In genomic region chr18:61334491-61334850, GRCh38 we compare ENCODE assay signal across 10 cellular contexts. TPM values are rescaled to one million over a fixed set of nuclear protein-coding genes. Genes with fewer than 3 reads are reported as not detected.
DNase-seq lines count a peak whose midpoint lies in the region; ATAC-seq and TF ChIP-seq lines count a peak whose summit lies in the region.
"Had no signal": no experiment of that assay in that cellular context is flagged by ENCODE, and none has a peak within 500 bp of the region (broad histone marks: within the 10 kb centered on the region; RNA-seq: fewer than 3 reads in every experiment).

No MANE protein-coding gene starts in this region.

- peaks cover 72% of the 10 kb centered on the region for H3K27me3 ChIP-seq in A673 (replicated peaks; ENCODE audit: insufficient read depth, low read depth, low read length, poor library complexity)
- H3K27me3 ChIP-seq in WERI-Rb-1 (ENCODE audit: insufficient read depth, low read depth, severe bottlenecking) = no peaks in the 10 kb centered on the region
- H3K27me3 ChIP-seq: ovary had no signal

- H3K27ac ChIP-seq in A673 (ENCODE audit: low read depth, low read length, poor library complexity, severe bottlenecking) (no peak overlapping the region), WERI-Rb-1 (no peak overlapping the region)
- H3K27ac ChIP-seq: ovary had no signal

- TF ChIP-seq CTCF in A673 (conservative IDR thresholded peaks at IDR 0.05; ENCODE audit: low read depth, low read length) = no peak
- no peak for TF ChIP-seq CTCF in WERI-Rb-1 (IDR thresholded peaks at IDR 0.05; ENCODE audit: low read depth, low read length)

- CTCF ChIA-PET in A673 (lab: Charles Lee) = no interaction called here

- H3K4me1 ChIP-seq in A673 (ENCODE audit: insufficient read depth, low read length, poor library complexity, severe bottlenecking) = peaks cover 12% of the 10 kb centered on the region

- H3K36me3 ChIP-seq in A673 (ENCODE audit: insufficient read depth, low read length, poor library complexity, severe bottlenecking) (no peaks in the 10 kb centered on the region), WERI-Rb-1 (no peaks in the 10 kb centered on the region)
- H3K36me3 ChIP-seq: ovary had no signal

- POLR2A ChIA-PET in A673 (lab: Charles Lee; ENCODE audit: low non-redundant PET) = no interaction called here

- H3K4me3 ChIP-seq in A673 (ENCODE audit: low read depth, low read length, poor library complexity, severe bottlenecking) (peak overlapping the region; percentile 38), WERI-Rb-1 (ENCODE audit: low read depth, low read length) (peak overlapping the region; percentile 51)
- H3K4me3 ChIP-seq: ovary had no signal

- DNase-seq in A673 (ENCODE audit: low spot score) (no peak), WERI-Rb-1 (no peak), globus pallidus (ENCODE audit: low spot score) (peak; percentile 90), occipital lobe (lab: John Stamatoyannopoulos, UW) (peak; percentile 52), NCI-H2081 treated with DMSO at 0.1 percent for 48 hours (lab: John Stamatoyannopoulos, UW) (no peak), NCI-H2029 (lab: John Stamatoyannopoulos, UW) (no peak), left lobe of liver (ENCODE audit: low spot score) (no peak)
- DNase-seq: activated B cell treated with CpG ODN at 0.5 μM for 24 hours, ovary had no signal

- BruUV-seq in A673 (replicated peaks; lab: Mats Ljungman, UMichigan) = no TSS peak

- intact Hi-C loops in A673 (cut with micrococcal nuclease; ENCODE audit: unreplicated experiment) = no loop called here

- ATAC-seq in HG03378 (IDR thresholded peaks at IDR 0.05; ENCODE audit: unreplicated experiment) = no peak
- no peak for ATAC-seq in left lobe of liver

- H3K9me3 ChIP-seq in A673 (ENCODE audit: low read depth, low read length, poor library complexity, severe bottlenecking) (no peaks in the 10 kb centered on the region), WERI-Rb-1 (ENCODE audit: severe bottlenecking) (no peaks in the 10 kb centered on the region)
- H3K9me3 ChIP-seq: ovary had no signal

RNA-seq across cellular contexts. Expression of gene CDH20, which starts 1.2 kb away (rescaled TPM):
- 0.17 and 0.21 TPM in 2 replicates for total RNA-seq in A673 (2021)
- total RNA-seq in occipital lobe = 7.3 TPM
- not detected for total RNA-seq in left lobe of liver

Comparison
In these comparisons a context has a peak if more than half of its experiments do, and no peak if none do; other contexts are left out.
1. DNase-seq: peak in globus pallidus (single experiment) and occipital lobe (single experiment); none in A673 (single experiment), WERI-Rb-1 (single experiment), NCI-H2081 treated with DMSO at 0.1 percent for 48 hours (single experiment), NCI-H2029 (single experiment) and left lobe of liver (single experiment).